In genomic region chr1:207884276-207885029, GRCh38 we compare ENCODE assay signal across 9 cellular contexts. TPM values are rescaled to one million over a fixed set of nuclear protein-coding genes. Genes with fewer than 3 reads are reported as not detected.
DNase-seq lines count a peak whose midpoint lies in the region; ATAC-seq, FAIRE-seq and TF ChIP-seq lines count a peak whose summit lies in the region.
"Had no signal": no experiment of that assay in that cellular context is flagged by ENCODE, and none has a peak within 500 bp of the region (broad histone marks: within the 10 kb centered on the region; RNA-seq: fewer than 3 reads in every experiment).

No MANE protein-coding gene starts in this region.

- H3K36me3 ChIP-seq in K562 (ENCODE audit: control insufficient read depth, insufficient read depth, low read length), result no peaks in the 10 kb centered on the region
- no peaks in the 10 kb centered on the region for H3K36me3 ChIP-seq in neuron (ENCODE audit: insufficient read depth, low read length)

- peak; percentile 11 for FAIRE-seq in K562 (lab: Jason Lieb, UNC)
- FAIRE-seq: urothelium cell line had no signal

- DNase-seq in DMS153 (lab: John Stamatoyannopoulos, UW), result peak; percentile 28
- DNase-seq in NCI-H1092 (lab: John Stamatoyannopoulos, UW), result peak; percentile 57
- DNase-seq in K562 (ENCODE audit: extremely low read depth in 1 of 4, low spot score in 3 of 4), result no peak
- DNase-seq in NCI-H748 (lab: John Stamatoyannopoulos, UW; ENCODE audit: unreplicated experiment), result no peak
- DNase-seq in stimulated activated CD4-positive, alpha-beta T cell treated with anti-CD3 and anti-CD28 coated beads, Interleukin-12 subunit alpha, Interleukin-12 subunit beta, amount 100 ng/mL, for 4 hours, result no peak
- DNase-seq in SKM-1 (lab: John Stamatoyannopoulos, UW; ENCODE audit: unreplicated experiment), result no peak

- intact Hi-C loops in K562 (cut with micrococcal nuclease), result loop anchor here (1.0 to 2.0 kb wide), 3 partner anchors 39 to 112 kb away; no protein-coding TSS in a partner anchor

- H4K20me1 ChIP-seq in K562 (replicated peaks; ENCODE audit: control insufficient read depth, insufficient read depth, low read length), result no peaks in the 10 kb centered on the region

- no peaks in the 10 kb centered on the region for H3K79me2 ChIP-seq in K562 (ENCODE audit: control insufficient read depth, insufficient read depth, low read length)

- no peak overlapping the region for H3K27ac ChIP-seq in K562 (ENCODE audit: extremely low read depth, low read depth, low read length)

- POLR2A ChIA-PET in K562 (lab: Yijun Ruan, JAX), result interaction anchor here (0.6 to 1.9 kb wide), 11 partner anchors 9 to 875 kb away, joined by 3 to 7 read pairs (median 4); no protein-coding TSS in a partner anchor

- H3K4me2 ChIP-seq in K562 (ENCODE audit: insufficient read depth, low read length), result no peak overlapping the region; the same call in 1 of the 2 replicates

- TF ChIP-seq CTCF in K562 (IDR thresholded peaks at IDR 0.05 in 2 of 3, conservative IDR thresholded peaks at IDR 0.05 in 1 of 3; ENCODE audit: insufficient read depth in 2 of 3, low read depth in 1 of 3, low read length in 3 of 3), result no peak

- peaks cover 21 to 32% of the 10 kb centered on the region in 2 experiments; a peak in 4 of 5 replicates for H3K4me1 ChIP-seq in K562 (replicated peaks in 1 of 2; ENCODE audit: control insufficient read depth in 2 of 2, insufficient read depth in 2 of 2, low read length in 2 of 2)
- H3K4me1 ChIP-seq in neuron (ENCODE audit: insufficient read depth, low read length), result no peaks in the 10 kb centered on the region

- WGBS in K562 (ENCODE audit: insufficient coverage, low coverage, missing lambda C conversion rate), result 53% methylated on average over 9 of the region's 9 CpGs

- no peak for TF ChIP-seq POLR2A in K562 (conservative IDR thresholded peaks at IDR 0.05)

- H3K4me3 ChIP-seq in K562 (no peak overlapping the region), neuron (ENCODE audit: low read length) (no peak overlapping the region)

- H3K27me3 ChIP-seq in K562 (ENCODE audit: control insufficient read depth in 2 of 2, insufficient read depth in 2 of 2, low read length in 2 of 2), result no peaks in the 10 kb centered on the region
- peaks cover 6% of the 10 kb centered on the region for H3K27me3 ChIP-seq in neuron (ENCODE audit: insufficient read depth, low read length)

- CTCF ChIA-PET in K562 (lab: Yijun Ruan, JAX; ENCODE audit: low intra/inter-chr PET ratio), result interaction anchor here (1.0 to 3.5 kb wide), 3 partner anchors 79 to 161 kb away, joined by 3 to 42 read pairs (median 16); no protein-coding TSS in a partner anchor

- H3K9me3 ChIP-seq in K562 (replicated peaks; ENCODE audit: control insufficient read depth, insufficient read depth, low read depth, low read length) (no peaks in the 10 kb centered on the region), neuron (ENCODE audit: low read length) (no peaks in the 10 kb centered on the region)

- H2AFZ ChIP-seq in K562 (ENCODE audit: low read depth, low read length), result peak overlapping the region; percentile 76
- H2AFZ ChIP-seq in neuron (ENCODE audit: low read depth, low read length), result peak overlapping the region; percentile 52

- no peaks in the 10 kb centered on the region for H3K9me1 ChIP-seq in K562 (ENCODE audit: control insufficient read depth, insufficient read depth, low read length)

- no TSS peak for BruUV-seq in K562 (replicated peaks; lab: Mats Ljungman, UMichigan)

- ATAC-seq in K562 (no peak), HG02571 (IDR thresholded peaks at IDR 0.05; ENCODE audit: unreplicated experiment) (no peak)

- H3K9ac ChIP-seq in K562 (ENCODE audit: insufficient read depth in 1 of 2, low read depth in 2 of 2, low read length in 2 of 2), result no peak overlapping the region

- TF ChIP-seq RAD21 in K562 (CRISPR knock-in tag; conservative IDR thresholded peaks at IDR 0.05 in 1 of 2, IDR thresholded peaks at IDR 0.05 in 1 of 2), result no peak

- no peak for TF ChIP-seq EP300 in K562 (IDR thresholded peaks at IDR 0.05; ENCODE audit: low read length)

- in situ Hi-C loops in K562 (cut with MboI), result no loop called here

TF ChIP-seq in K562, 482 proteins besides CTCF, POLR2A, EP300 and RAD21:
- TF ChIP-seq CLOCK (CRISPR knock-in tag; IDR thresholded peaks at IDR 0.05; ENCODE audit: borderline replicate concordance), result no peak
- 0 out of 4 replicates have a peak, but pooled peaks of 1 of the 2 experiments have one; percentile 2 for TF ChIP-seq SIN3A (IDR thresholded peaks at IDR 0.05; ENCODE audit: borderline replicate concordance in 2 of 2, control insufficient read depth in 1 of 2, low read depth in 2 of 2, low read length in 2 of 2)
- no peak for TF ChIP-seq FOXK1 (CRISPR knock-in tag; IDR thresholded peaks at IDR 0.05; ENCODE audit: borderline replicate concordance)

RNA-seq across cellular contexts. Expression of gene CD34, which starts 26.5 kb away (rescaled TPM):
- not detected in 2 replicates for total RNA-seq in K562 (2011; cell fraction: chromatin; rRNA removed; ENCODE audit: low replicate concordance)
- not detected in 2 replicates for total RNA-seq in K562 (2011; cell fraction: nucleolus; rRNA removed)
- not detected in 2 replicates for total RNA-seq in K562 (2011; cell fraction: nucleoplasm; rRNA removed)
- total RNA-seq in K562 (2014; rRNA removed), result not detected in 2 replicates
- not detected in 2 replicates for total RNA-seq in K562 (2014; rRNA removed; fragmentation: Illumina TruSeq; extraction: Trizol)
- total RNA-seq in K562 (2015; rRNA removed; fragmentation: Illumina TruSeq; extraction: Trizol), result not detected in 2 replicates
- 0.13 TPM in 1 of 2 replicates, not detected in the other for total RNA-seq in K562 (2021)
- polyA plus RNA-seq in K562 (2011; rRNA removed), result 0.03 TPM in 1 of 2 replicates, not detected in the other
- polyA plus RNA-seq in K562 (2011; cell fraction: cytosol; rRNA removed), result not detected in 2 replicates
- polyA plus RNA-seq in K562 (2011; cell fraction: nucleus; rRNA removed), result not detected in 2 replicates
- not detected in 2 replicates for polyA plus RNA-seq in K562 (2012)
- polyA plus RNA-seq in K562 (2014; fragmentation: Illumina TruSeq; extraction: Trizol), result not detected in 2 replicates
- not detected for polyA plus RNA-seq in K562 (2014; fragmentation: Nextera tagmentation; extraction: Ambion mirVana)
- polyA plus RNA-seq in K562 (2014; rRNA removed), result not detected in 2 replicates
- polyA minus RNA-seq in K562 (2011; rRNA and poly(A)+ RNA removed), result 0.06 TPM in 1 of 2 replicates, not detected in the other
- not detected in 2 replicates for polyA minus RNA-seq in K562 (2011; cell fraction: cytosol; rRNA and poly(A)+ RNA removed)
- polyA minus RNA-seq in K562 (2011; cell fraction: nucleus; rRNA and poly(A)+ RNA removed), result not detected in 2 replicates

Comparison
In these comparisons a context has a peak if more than half of its experiments do, and no peak if none do; other contexts are left out.
1. DNase-seq: peak in DMS153 (single experiment) and NCI-H1092 (single experiment); none in K562 (0 of 4), NCI-H748 (single experiment), stimulated activated CD4-positive, alpha-beta T cell treated with anti-CD3 and anti-CD28 coated beads, Interleukin-12 subunit alpha, Interleukin-12 subunit beta, amount 100 ng/mL, for 4 hours (single experiment) and SKM-1 (single experiment).